In genomic region chr6:20175810-20176209, GRCh38 we compare ENCODE assay signal across 24 cellular contexts.
"Had no signal": no experiment of that assay in that cellular context is flagged by ENCODE, and none has a peak within 500 bp of the region (broad histone marks: within the 10 kb centered on the region; RNA-seq: fewer than 3 reads in every experiment).

No MANE protein-coding gene starts in this region.

- H3K4me1 ChIP-seq: SJSA1 had no signal

- DNase-seq: IMR-90, Karpas-422, KG1, MG63, NCI-H1092, NCI-H1105 treated with DMSO at 0.1 percent for 48 hours, NCI-H1417 treated with DMSO at 0.1 percent for 48 hours, NCI-H146, NCI-H1694 treated with DMSO at 0.1 percent for 48 hours, NCI-H1930, NCI-H2081, NCI-H2107, NCI-H226, NCI-H446, NCI-H510A, NCI-H524 treated with DMSO at 0.1 percent for 48 hours, NCI-H69, NCI-H774, Right ventricle myocardium superior, RPMI8226, SIG-M5 had no signal

- H3K27me3 ChIP-seq: MG63, SJSA1 had no signal

- H3K36me3 ChIP-seq: MG63 had no signal

- H3K4me3 ChIP-seq: MG63, SJSA1, SK-N-MC had no signal

- FAIRE-seq: RCC 7860 had no signal

- H3K27ac ChIP-seq: SJSA1, SK-N-MC had no signal

- H3K9me3 ChIP-seq: MG63, SJSA1 had no signal
